ENCODE assay signal across 14 cellular contexts in the genomic region with DNA sequence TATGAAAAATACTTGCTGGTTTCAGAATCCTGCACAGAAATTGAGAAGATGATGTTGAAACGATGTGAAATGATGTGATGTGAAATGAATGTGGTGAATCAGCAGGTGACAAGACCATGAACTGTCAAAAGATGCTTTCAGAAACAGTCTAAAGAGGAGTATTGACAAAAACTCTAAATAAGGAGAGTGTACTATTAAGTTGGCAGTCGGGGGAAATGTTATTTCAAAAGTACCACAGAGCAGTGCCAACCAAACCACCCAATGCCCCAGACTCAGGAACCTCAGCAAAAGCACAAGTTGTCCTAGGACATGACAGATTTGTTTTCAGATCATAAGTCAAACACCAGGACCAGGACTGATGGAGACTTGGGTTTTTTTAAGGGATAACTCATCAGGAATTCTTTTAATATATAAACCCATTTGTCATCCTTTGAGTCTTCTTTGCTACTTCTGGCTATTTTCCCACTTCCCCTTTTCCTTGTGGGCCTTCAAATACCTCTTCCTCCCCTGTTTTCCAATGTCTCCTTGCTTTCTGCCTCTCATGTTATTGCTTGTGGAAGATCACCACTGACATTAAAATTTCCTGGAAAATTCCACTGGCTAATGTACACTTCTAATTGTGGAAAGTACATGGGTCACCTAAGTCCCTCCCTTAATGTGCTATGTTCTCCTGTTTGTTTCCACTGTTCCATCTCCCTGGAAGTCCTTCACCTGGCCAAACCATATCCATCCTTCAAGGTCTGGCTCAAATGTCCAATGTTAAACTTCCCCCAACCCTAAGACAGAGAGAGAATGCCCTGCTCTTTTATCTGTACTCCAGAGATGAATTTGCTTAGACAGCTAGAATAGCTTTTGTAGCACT. TPM values are rescaled to one million over a fixed set of nuclear protein-coding genes. Genes with fewer than 3 reads are reported as not detected.
DNase-seq lines count a peak whose midpoint lies in the region; ATAC-seq and TF ChIP-seq lines count a peak whose summit lies in the region.
"Had no signal": no experiment of that assay in that cellular context is flagged by ENCODE, and none has a peak within 500 bp of the region (broad histone marks: within the 10 kb centered on the region; RNA-seq: fewer than 3 reads in every experiment).

No MANE protein-coding gene starts in this region.

- no peaks in the 10 kb centered on the region for H3K4me1 Mint-ChIP-seq in activated T-helper 17 cell treated with anti-CD3 and anti-CD28 coated beads, Interleukin-2, amount 50 U/mL, for 72 hours
- H3K4me1 Mint-ChIP-seq in naive thymus-derived CD4-positive, alpha-beta T cell = no peaks in the 10 kb centered on the region

- no peaks in the 10 kb centered on the region for H3K9me3 ChIP-seq in tibial artery
- no peaks in the 10 kb centered on the region for H3K9me3 ChIP-seq in naive thymus-derived CD4-positive, alpha-beta T cell (ENCODE audit: control insufficient read depth in 2 of 3, low read length in 3 of 3)
- H3K9me3 ChIP-seq: heart left ventricle had no signal

- H3K4me3 ChIP-seq in tibial artery (no peak overlapping the region), brain microvascular endothelial cell (ENCODE audit: low read depth, low read length) (no peak overlapping the region)
- H3K4me3 ChIP-seq in naive thymus-derived CD4-positive, alpha-beta T cell (ENCODE audit: low read length) = no peak overlapping the region
- H3K4me3 ChIP-seq: heart left ventricle had no signal

- no peaks in the 10 kb centered on the region for H3K36me3 Mint-ChIP-seq in activated T-helper 17 cell treated with anti-CD3 and anti-CD28 coated beads, Interleukin-2, amount 50 U/mL, for 72 hours (ENCODE audit: low read depth)
- H3K36me3 Mint-ChIP-seq in naive thymus-derived CD4-positive, alpha-beta T cell = peaks cover 0 to 3% (median 0%) of the 10 kb centered on the region in 5 donors

- DNase-seq in LHCN-M2 (ENCODE audit: low read depth) (peak; percentile 82), foreskin keratinocyte (peak in 1 of 2 donors; percentile 62), tibial artery (peak; percentile 45 to 79), brain microvascular endothelial cell (no peak)
- DNase-seq in naive thymus-derived CD4-positive, alpha-beta T cell = no peak
- DNase-seq: activated CD8-positive, alpha-beta T cell treated with anti-CD3 and anti-CD28 coated beads for 36 hours; activated gamma-delta T cell treated with Interleukin-2 at 50 U/mL for 16 hours; CD4-positive, alpha-beta T cell; DND-41; effector memory CD8-positive, alpha-beta T cell; heart left ventricle; NCI-H1105 treated with DMSO at 0.1 percent for 48 hours had no signal

- H3K36me3 ChIP-seq in tibial artery (no peaks in the 10 kb centered on the region), brain microvascular endothelial cell (replicated peaks) (no peaks in the 10 kb centered on the region)
- H3K36me3 ChIP-seq in naive thymus-derived CD4-positive, alpha-beta T cell (ENCODE audit: control insufficient read depth in 2 of 3, insufficient read depth in 3 of 3, low read length in 3 of 3) = no peaks in the 10 kb centered on the region
- H3K36me3 ChIP-seq: heart left ventricle had no signal

- H3K27ac ChIP-seq in foreskin keratinocyte = no peak overlapping the region
- peak overlapping the region; percentile 80 to 87 for H3K27ac ChIP-seq in tibial artery
- no peak overlapping the region for H3K27ac ChIP-seq in brain microvascular endothelial cell
- H3K27ac ChIP-seq in naive thymus-derived CD4-positive, alpha-beta T cell (ENCODE audit: low read depth, low read length) = no peak overlapping the region
- H3K27ac ChIP-seq: heart left ventricle had no signal

- no peaks in the 10 kb centered on the region for H3K9me3 Mint-ChIP-seq in activated T-helper 17 cell treated with anti-CD3 and anti-CD28 coated beads, Interleukin-2, amount 50 U/mL, for 72 hours
- peaks cover 0 to 4% (median 0%) of the 10 kb centered on the region in 11 donors for H3K9me3 Mint-ChIP-seq in naive thymus-derived CD4-positive, alpha-beta T cell
- H3K9me3 Mint-ChIP-seq: activated CD8-positive, alpha-beta T cell treated with anti-CD3 and anti-CD28 coated beads for 36 hours; CD4-positive, alpha-beta T cell; effector memory CD8-positive, alpha-beta T cell had no signal

- in situ Hi-C loops in brain microvascular endothelial cell (cut with HindIII; ENCODE audit: low pct_ligation_motif_present, low sequenced_read_pairs) = no loop called here

- CTCF ChIA-PET in naive thymus-derived CD4-positive, alpha-beta T cell (lab: Charles Lee) = no interaction called here

- H3K27me3 ChIP-seq in foreskin keratinocyte = no peaks in the 10 kb centered on the region
- no peaks in the 10 kb centered on the region for H3K27me3 ChIP-seq in tibial artery
- H3K27me3 ChIP-seq in brain microvascular endothelial cell (replicated peaks) = no peaks in the 10 kb centered on the region
- H3K27me3 ChIP-seq in naive thymus-derived CD4-positive, alpha-beta T cell (ENCODE audit: control insufficient read depth in 2 of 2, insufficient read depth in 2 of 2, low read length in 2 of 2) = no peaks in the 10 kb centered on the region
- H3K27me3 ChIP-seq: heart left ventricle had no signal

- TF ChIP-seq CTCF in foreskin keratinocyte (conservative IDR thresholded peaks at IDR 0.05) = no peak
- TF ChIP-seq CTCF in tibial artery (IDR thresholded peaks at IDR 0.05) = no peak
- TF ChIP-seq CTCF in brain microvascular endothelial cell (IDR thresholded peaks at IDR 0.05; ENCODE audit: low read depth, low read length, missing control alignments) = no peak

- H3K4me1 ChIP-seq in foreskin keratinocyte = peaks cover 5% of the 10 kb centered on the region
- H3K4me1 ChIP-seq in tibial artery = peaks cover 0 to 26% (median 14%) of the 10 kb centered on the region in 4 donors
- H3K4me1 ChIP-seq in naive thymus-derived CD4-positive, alpha-beta T cell (ENCODE audit: control insufficient read depth in 2 of 2, insufficient read depth in 2 of 2, low read length in 2 of 2) = no peaks in the 10 kb centered on the region
- H3K4me1 ChIP-seq: heart left ventricle had no signal

- peak; percentile 44 for ATAC-seq in activated T-helper 17 cell treated with anti-CD3 and anti-CD28 coated beads, Interleukin-2, amount 50 U/mL, for 72 hours (replicated peaks)
- peak; percentile 35 for ATAC-seq in foreskin keratinocyte
- no peak for ATAC-seq in GM21423 (IDR thresholded peaks at IDR 0.05; ENCODE audit: unreplicated experiment)
- ATAC-seq in naive thymus-derived CD4-positive, alpha-beta T cell = no peak
- ATAC-seq: activated CD8-positive, alpha-beta T cell treated with anti-CD3 and anti-CD28 coated beads for 36 hours; effector memory CD8-positive, alpha-beta T cell; heart left ventricle had no signal

- intact Hi-C loops in tibial artery (cut with DNase I; ENCODE audit: low total_unique reads) = no loop called here
- intact Hi-C loops in naive thymus-derived CD4-positive, alpha-beta T cell (cut with micrococcal nuclease) = no loop called here

- no peak overlapping the region for H3K27ac Mint-ChIP-seq in activated T-helper 17 cell treated with anti-CD3 and anti-CD28 coated beads, Interleukin-2, amount 50 U/mL, for 72 hours
- H3K27ac Mint-ChIP-seq in naive thymus-derived CD4-positive, alpha-beta T cell = no peak overlapping the region
- H3K27ac Mint-ChIP-seq: activated CD8-positive, alpha-beta T cell treated with anti-CD3 and anti-CD28 coated beads for 36 hours; CD4-positive, alpha-beta T cell; effector memory CD8-positive, alpha-beta T cell had no signal

- H3K4me3 Mint-ChIP-seq in activated T-helper 17 cell treated with anti-CD3 and anti-CD28 coated beads, Interleukin-2, amount 50 U/mL, for 72 hours = no peak overlapping the region
- H3K4me3 Mint-ChIP-seq in naive thymus-derived CD4-positive, alpha-beta T cell = no peak overlapping the region
- H3K4me3 Mint-ChIP-seq: activated CD8-positive, alpha-beta T cell treated with anti-CD3 and anti-CD28 coated beads for 36 hours; CD4-positive, alpha-beta T cell; effector memory CD8-positive, alpha-beta T cell had no signal

- H3K27me3 Mint-ChIP-seq in activated T-helper 17 cell treated with anti-CD3 and anti-CD28 coated beads, Interleukin-2, amount 50 U/mL, for 72 hours = peaks cover 44% of the 10 kb centered on the region
- peaks cover 39 to 54% (median 44%) of the 10 kb centered on the region in 5 donors for H3K27me3 Mint-ChIP-seq in naive thymus-derived CD4-positive, alpha-beta T cell

- POLR2A ChIA-PET in naive thymus-derived CD4-positive, alpha-beta T cell (lab: Charles Lee) = no interaction called here

RNA-seq across cellular contexts. Expression of a gene that starts 10.2 kb away (rescaled TPM):
- 74.9 and 101 TPM in 2 replicates for total RNA-seq in LHCN-M2 (2014; rRNA removed)
- 45.9 TPM for polyA plus RNA-seq in LHCN-M2 (2012)
- total RNA-seq in activated T-helper 17 cell treated with anti-CD3 and anti-CD28 coated beads, Interleukin-2, amount 50 U/mL, for 72 hours = under 1 TPM in 1 of 2 donors, not detected in 1; 0.64 TPM
- 0.85 and 2.2 TPM in 2 replicates for total RNA-seq in foreskin keratinocyte
- 0.43 and 0.87 TPM in 2 replicates for polyA plus RNA-seq in foreskin keratinocyte
- total RNA-seq in naive thymus-derived CD4-positive, alpha-beta T cell = under 1 TPM in 1 of 5 experiments, not detected in 4; 0.15 TPM
- polyA plus RNA-seq in naive thymus-derived CD4-positive, alpha-beta T cell = not detected
- total RNA-seq: CD4-positive, alpha-beta T cell had no signal

Comparison
In these comparisons a context has a peak if more than half of its experiments do, and no peak if none do; other contexts are left out.
1. DNase-seq: peak in LHCN-M2 (single experiment) and tibial artery (2 of 2); none in brain microvascular endothelial cell (single experiment) and naive thymus-derived CD4-positive, alpha-beta T cell (0 of 9).
2. ATAC-seq: peak in activated T-helper 17 cell treated with anti-CD3 and anti-CD28 coated beads, Interleukin-2, amount 50 U/mL, for 72 hours (single experiment) and foreskin keratinocyte (single experiment); none in GM21423 (single experiment) and naive thymus-derived CD4-positive, alpha-beta T cell (single experiment).
3. H3K27ac ChIP-seq: peak in tibial artery (2 of 2); none in foreskin keratinocyte (single experiment), brain microvascular endothelial cell (single experiment) and naive thymus-derived CD4-positive, alpha-beta T cell (single experiment).
4. RNA of a gene that starts 10.2 kb away (total RNA-seq): 74.9 to 101 TPM in LHCN-M2; 0.85 to 2.2 TPM in foreskin keratinocyte, 0.64 TPM in activated T-helper 17 cell treated with anti-CD3 and anti-CD28 coated beads, Interleukin-2, amount 50 U/mL, for 72 hours and 0.15 TPM in naive thymus-derived CD4-positive, alpha-beta T cell; every median in the first group is over 10 times any median in the second.